1 cellular context compared by ENCODE assay signal in genomic region chr11:44528103-44528502, GRCh38.
TF ChIP-seq lines count a peak whose summit lies in the region.

No MANE protein-coding gene starts in this region.

TF ChIP-seq in K562, 482 proteins besides CTCF, POLR2A, EP300 and RAD21 (continued from another document and continues in another):
- no peak for TF ChIP-seq USF2 (CRISPR knock-in tag; IDR thresholded peaks at IDR 0.05)
- peak; percentile 63; the same call in 1 of the 2 replicates for TF ChIP-seq JUND (IDR thresholded peaks at IDR 0.05; ENCODE audit: borderline replicate concordance, low read depth, low read length)
- TF ChIP-seq JUND (tag; IDR thresholded peaks at IDR 0.05; ENCODE audit: borderline replicate concordance, low read depth, low read length): no peak; the same call in 1 of the 3 replicates
- TF ChIP-seq ZNF57 (CRISPR knock-in tag; IDR thresholded peaks at IDR 0.05): no peak
- peak; percentile 87 for TF ChIP-seq FOSL1 (tag; conservative IDR thresholded peaks at IDR 0.05)
- TF ChIP-seq NELFE (IDR thresholded peaks at IDR 0.05; ENCODE audit: insufficient read depth, insufficient read length): no peak
- TF ChIP-seq ZNF174 (CRISPR knock-in tag; IDR thresholded peaks at IDR 0.05): no peak
- TF ChIP-seq TAL1 (IDR thresholded peaks at IDR 0.05): no peak
- TF ChIP-seq ZNF668 (CRISPR knock-in tag; IDR thresholded peaks at IDR 0.05): no peak
- TF ChIP-seq NKRF (IDR thresholded peaks at IDR 0.05; ENCODE audit: borderline replicate concordance): no peak
- no peak for TF ChIP-seq ZNF41 (CRISPR knock-in tag; conservative IDR thresholded peaks at IDR 0.05)
- no peak for TF ChIP-seq CUX1 (CRISPR knock-in tag; IDR thresholded peaks at IDR 0.05)
- peak; percentile 14; the same call in 1 of the 2 replicates for TF ChIP-seq ESRRA (IDR thresholded peaks at IDR 0.05; ENCODE audit: borderline replicate concordance, low read depth)
- no peak for TF ChIP-seq ZNF121 (CRISPR knock-in tag; conservative IDR thresholded peaks at IDR 0.05)
- TF ChIP-seq ZNF263 (CRISPR knock-in tag; IDR thresholded peaks at IDR 0.05; ENCODE audit: borderline replicate concordance): no peak
- no peak for TF ChIP-seq E2F5 (CRISPR knock-in tag; IDR thresholded peaks at IDR 0.05)
- no peak for TF ChIP-seq SMC3 (conservative IDR thresholded peaks at IDR 0.05; ENCODE audit: insufficient read depth, low read depth, low read length)
- TF ChIP-seq ZBTB2 (IDR thresholded peaks at IDR 0.05): no peak
- TF ChIP-seq ZNF511 (CRISPR knock-in tag; IDR thresholded peaks at IDR 0.05): no peak
- no peak for TF ChIP-seq C11orf30 (IDR thresholded peaks at IDR 0.05; ENCODE audit: low read depth)
- no peak for TF ChIP-seq ZKSCAN8 (CRISPR knock-in tag; IDR thresholded peaks at IDR 0.05)
- no peak for TF ChIP-seq OTX1 (CRISPR knock-in tag; IDR thresholded peaks at IDR 0.05)
- TF ChIP-seq ZBTB11 (CRISPR knock-in tag; IDR thresholded peaks at IDR 0.05): 0 out of 6 replicates have a peak, but pooled peaks of 1 of the 3 experiments have one; percentile 6
- no peak for TF ChIP-seq ZNF134 (CRISPR knock-in tag; conservative IDR thresholded peaks at IDR 0.05)
- TF ChIP-seq ZNF217 (CRISPR knock-in tag; IDR thresholded peaks at IDR 0.05): no peak
- no peak for TF ChIP-seq MXI1 (IDR thresholded peaks at IDR 0.05; ENCODE audit: low read depth, low read length)
- TF ChIP-seq NR4A1 (CRISPR knock-in tag; IDR thresholded peaks at IDR 0.05): no peak
- peak; percentile 50; the same call in 1 of the 2 replicates for TF ChIP-seq NR4A1 (tag; IDR thresholded peaks at IDR 0.05)
- peak; percentile 54; the same call in 1 of the 2 replicates for TF ChIP-seq ZNF766 (CRISPR knock-in tag; conservative IDR thresholded peaks at IDR 0.05)
- TF ChIP-seq TEAD2 (tag; IDR thresholded peaks at IDR 0.05): no peak
- 0 out of 2 replicates have a peak, but pooled peaks have one; percentile 15 for TF ChIP-seq DIDO1 (tag; IDR thresholded peaks at IDR 0.05; ENCODE audit: low read depth)
- peak; percentile 62 for TF ChIP-seq ATF3 (IDR thresholded peaks at IDR 0.05)
- no peak for TF ChIP-seq ATF3 (CRISPR knock-in tag; conservative IDR thresholded peaks at IDR 0.05)
- TF ChIP-seq TCF7L2 (IDR thresholded peaks at IDR 0.05; ENCODE audit: low read depth, low read length): no peak
